In the genomic region with DNA sequence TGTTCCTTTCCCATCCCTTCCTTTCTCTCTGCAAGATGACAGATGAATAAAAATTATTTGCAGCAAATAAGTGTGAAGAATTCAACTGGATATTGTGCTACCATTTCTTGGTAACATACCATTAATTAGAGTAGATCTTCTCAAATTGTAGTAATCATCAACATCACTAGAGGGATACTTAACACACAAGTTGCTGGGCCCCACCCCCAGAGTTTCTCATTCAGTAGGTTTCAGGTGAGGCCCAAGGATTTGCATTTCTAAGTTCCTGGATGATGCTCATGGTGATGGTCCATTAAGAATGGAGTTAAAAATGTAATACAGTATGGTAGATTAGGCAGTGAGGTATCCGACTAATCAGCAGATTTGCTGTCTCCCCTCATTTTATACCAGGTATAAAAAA, we compare ENCODE assay signal across 13 cellular contexts.
DNase-seq lines count a peak whose midpoint lies in the region; ATAC-seq and TF ChIP-seq lines count a peak whose summit lies in the region.
"Had no signal": no experiment of that assay in that cellular context is flagged by ENCODE, and none has a peak within 500 bp of the region (broad histone marks: within the 10 kb centered on the region; RNA-seq: fewer than 3 reads in every experiment).

No MANE protein-coding gene starts in this region.

- H3K36me3 ChIP-seq in tibial artery (no peaks in the 10 kb centered on the region), neuronal stem cell (replicated peaks in 1 of 2; ENCODE audit: control insufficient read depth in 2 of 2, insufficient read depth in 2 of 2, low read length in 2 of 2) (no peaks in the 10 kb centered on the region)
- H3K36me3 ChIP-seq: right lobe of liver, transverse colon had no signal

- H3K9ac ChIP-seq in neuronal stem cell (ENCODE audit: low read depth, low read length, poor library complexity): no peak overlapping the region

- no peak overlapping the region for H2BK15ac ChIP-seq in neuronal stem cell (ENCODE audit: low read length)

- H4K91ac ChIP-seq in neuronal stem cell (ENCODE audit: low read depth, low read length, poor library complexity): no peak overlapping the region

- peak; percentile 64 for ATAC-seq in GM18517 (IDR thresholded peaks at IDR 0.05; ENCODE audit: unreplicated experiment)
- peak; percentile 83 for ATAC-seq in GM21619 (IDR thresholded peaks at IDR 0.05; ENCODE audit: unreplicated experiment)
- peak; percentile 90 for ATAC-seq in HG03159 (IDR thresholded peaks at IDR 0.05; ENCODE audit: unreplicated experiment)
- peak; percentile 91 for ATAC-seq in WTC11
- ATAC-seq in GM19397 (IDR thresholded peaks at IDR 0.05; ENCODE audit: unreplicated experiment): no peak
- ATAC-seq: right lobe of liver had no signal

- H2AFZ ChIP-seq in neuronal stem cell (ENCODE audit: low read length): no peak overlapping the region

- peaks cover 8% of the 10 kb centered on the region for H3K4me1 Mint-ChIP-seq in WTC11
- H3K4me1 Mint-ChIP-seq: activated CD4-positive, alpha-beta memory T cell treated with anti-CD3 and anti-CD28 coated beads, Interleukin-2, amount 10 ng/mL, durations not matched to agents 7 days and 5 days had no signal

- H3K23ac ChIP-seq in neuronal stem cell (ENCODE audit: low read depth, low read length, poor library complexity): no peak overlapping the region

- no peak overlapping the region for H3K4me2 ChIP-seq in neuronal stem cell (ENCODE audit: insufficient read depth, low read length, poor library complexity, severe bottlenecking)

- H3K4ac ChIP-seq in neuronal stem cell (ENCODE audit: low read length): no peak overlapping the region

- no peak overlapping the region for H3K18ac ChIP-seq in neuronal stem cell (ENCODE audit: low read length)

- no peak for TF ChIP-seq CTCF in WTC11 (IDR thresholded peaks at IDR 0.05)
- no peak for TF ChIP-seq CTCF in tibial artery (IDR thresholded peaks at IDR 0.05)

- no peaks in the 10 kb centered on the region for H3K27me3 Mint-ChIP-seq in WTC11 (ENCODE audit: low read depth)
- H3K27me3 Mint-ChIP-seq: activated CD4-positive, alpha-beta memory T cell treated with anti-CD3 and anti-CD28 coated beads, Interleukin-2, amount 10 ng/mL, durations not matched to agents 7 days and 5 days had no signal

- H3K27me3 ChIP-seq in tibial artery (no peaks in the 10 kb centered on the region), neuronal stem cell (ENCODE audit: control insufficient read depth in 3 of 3, insufficient read depth in 3 of 3, low read depth in 1 of 3, low read length in 3 of 3) (no peaks in the 10 kb centered on the region)
- H3K27me3 ChIP-seq: right lobe of liver, transverse colon had no signal

- H3K4me3 Mint-ChIP-seq in WTC11: no peak overlapping the region
- H3K4me3 Mint-ChIP-seq: activated CD4-positive, alpha-beta memory T cell treated with anti-CD3 and anti-CD28 coated beads, Interleukin-2, amount 10 ng/mL, durations not matched to agents 7 days and 5 days had no signal

- H3K14ac ChIP-seq in neuronal stem cell (ENCODE audit: low read length): no peak overlapping the region

- intact Hi-C loops in tibial artery (cut with DNase I; ENCODE audit: low total_unique reads): no loop called here

- no peak overlapping the region for H4K8ac ChIP-seq in neuronal stem cell (ENCODE audit: low read depth, low read length)

- no peak overlapping the region for H3K4me3 ChIP-seq in tibial artery
- H3K4me3 ChIP-seq in neuronal stem cell (ENCODE audit: low read length in 2 of 2): no peak overlapping the region
- H3K4me3 ChIP-seq: right lobe of liver, transverse colon had no signal

- H3K9me3 ChIP-seq in tibial artery (no peaks in the 10 kb centered on the region), neuronal stem cell (replicated peaks in 1 of 2; ENCODE audit: control insufficient read depth in 2 of 2, insufficient read depth in 1 of 2, low read depth in 1 of 2, low read length in 2 of 2) (no peaks in the 10 kb centered on the region)
- H3K9me3 ChIP-seq: right lobe of liver, transverse colon had no signal

- no peaks in the 10 kb centered on the region for H3K9me3 Mint-ChIP-seq in WTC11

- H2BK12ac ChIP-seq in neuronal stem cell (ENCODE audit: low read length): no peak overlapping the region

- WGBS in neuronal stem cell (ENCODE audit: extremely low coverage in 2 of 2, insufficient read length in 2 of 2, insufficient replicate concordance in 1 of 2), 2 donors: no CpG with 5 or more reads among the region's 1 CpG

- H2BK120ac ChIP-seq in neuronal stem cell (ENCODE audit: low read depth, low read length): no peak overlapping the region

- peak overlapping the region; percentile 90; the same call in 1 of the 2 replicates for H3K27ac Mint-ChIP-seq in WTC11
- H3K27ac Mint-ChIP-seq: activated CD4-positive, alpha-beta memory T cell treated with anti-CD3 and anti-CD28 coated beads, Interleukin-2, amount 10 ng/mL, durations not matched to agents 7 days and 5 days had no signal

- no peaks in the 10 kb centered on the region for H3K79me1 ChIP-seq in neuronal stem cell (ENCODE audit: low read depth, low read length)

- no peaks in the 10 kb centered on the region for H3K36me3 Mint-ChIP-seq in WTC11

- POLR2A ChIA-PET in WTC11 (lab: Charles Lee): no interaction called here

- peak; percentile 35 for DNase-seq in WTC11 (ENCODE audit: low spot score)
- no peak for DNase-seq in tibial artery
- DNase-seq in pons (ENCODE audit: low spot score): no peak
- DNase-seq in neuronal stem cell (ENCODE audit: low spot score): no peak
- DNase-seq: activated CD4-positive, alpha-beta memory T cell treated with anti-CD3 and anti-CD28 coated beads, Interleukin-2, amount 10 ng/mL, durations not matched to agents 7 days and 5 days; activated naive CD4-positive, alpha-beta T cell treated with anti-CD3 and anti-CD28 coated beads, Interleukin-2, amount 50 U/mL, for 16 hours; NCI-H187 treated with DMSO at 0.1 percent for 48 hours; right lobe of liver; transverse colon had no signal

- CTCF ChIA-PET in WTC11 (lab: Charles Lee): no interaction called here

- H2AK5ac ChIP-seq in neuronal stem cell (ENCODE audit: low read depth, low read length): no peak overlapping the region

- H2BK5ac ChIP-seq in neuronal stem cell (ENCODE audit: low read length): no peak overlapping the region

- H3K4me1 ChIP-seq in tibial artery (no peaks in the 10 kb centered on the region), neuronal stem cell (ENCODE audit: control insufficient read depth in 2 of 2, insufficient read depth in 1 of 2, low read depth in 1 of 2, low read length in 2 of 2) (peaks cover 0 to 7% of the 10 kb centered on the region in 2 donors)
- H3K4me1 ChIP-seq: right lobe of liver, transverse colon had no signal

- H3K27ac ChIP-seq in tibial artery (no peak overlapping the region), neuronal stem cell (replicated peaks; ENCODE audit: low read length) (no peak overlapping the region)
- H3K27ac ChIP-seq: right lobe of liver, transverse colon had no signal

TF ChIP-seq in WTC11, 78 proteins besides CTCF, POLR2A, EP300 and RAD21 (continues in another document):
- no peak for TF ChIP-seq OVOL2 (CRISPR knock-in tag; IDR thresholded peaks at IDR 0.05; ENCODE audit: borderline replicate concordance)
- TF ChIP-seq ZBTB21 (CRISPR knock-in tag; IDR thresholded peaks at IDR 0.05; ENCODE audit: borderline replicate concordance): no peak
- TF ChIP-seq ZNF121 (CRISPR knock-in tag; IDR thresholded peaks at IDR 0.05): no peak
- no peak for TF ChIP-seq ZNF396 (CRISPR knock-in tag; IDR thresholded peaks at IDR 0.05; ENCODE audit: borderline replicate concordance)
- TF ChIP-seq CBFB (CRISPR knock-in tag; IDR thresholded peaks at IDR 0.05; ENCODE audit: low read depth): no peak
- no peak for TF ChIP-seq TP53 (CRISPR knock-in tag; IDR thresholded peaks at IDR 0.05)
- TF ChIP-seq, protein P1, sequence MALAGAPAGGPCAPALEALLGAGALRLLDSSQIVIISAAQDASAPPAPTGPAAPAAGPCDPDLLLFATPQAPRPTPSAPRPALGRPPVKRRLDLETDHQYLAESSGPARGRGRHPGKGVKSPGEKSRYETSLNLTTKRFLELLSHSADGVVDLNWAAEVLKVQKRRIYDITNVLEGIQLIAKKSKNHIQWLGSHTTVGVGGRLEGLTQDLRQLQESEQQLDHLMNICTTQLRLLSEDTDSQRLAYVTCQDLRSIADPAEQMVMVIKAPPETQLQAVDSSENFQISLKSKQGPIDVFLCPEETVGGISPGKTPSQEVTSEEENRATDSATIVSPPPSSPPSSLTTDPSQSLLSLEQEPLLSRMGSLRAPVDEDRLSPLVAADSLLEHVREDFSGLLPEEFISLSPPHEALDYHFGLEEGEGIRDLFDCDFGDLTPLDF (CRISPR knock-in tag; IDR thresholded peaks at IDR 0.05): no peak
- no peak for TF ChIP-seq ZNF317 (CRISPR knock-in tag; IDR thresholded peaks at IDR 0.05; ENCODE audit: borderline replicate concordance, low read depth)
- TF ChIP-seq, protein P2, sequence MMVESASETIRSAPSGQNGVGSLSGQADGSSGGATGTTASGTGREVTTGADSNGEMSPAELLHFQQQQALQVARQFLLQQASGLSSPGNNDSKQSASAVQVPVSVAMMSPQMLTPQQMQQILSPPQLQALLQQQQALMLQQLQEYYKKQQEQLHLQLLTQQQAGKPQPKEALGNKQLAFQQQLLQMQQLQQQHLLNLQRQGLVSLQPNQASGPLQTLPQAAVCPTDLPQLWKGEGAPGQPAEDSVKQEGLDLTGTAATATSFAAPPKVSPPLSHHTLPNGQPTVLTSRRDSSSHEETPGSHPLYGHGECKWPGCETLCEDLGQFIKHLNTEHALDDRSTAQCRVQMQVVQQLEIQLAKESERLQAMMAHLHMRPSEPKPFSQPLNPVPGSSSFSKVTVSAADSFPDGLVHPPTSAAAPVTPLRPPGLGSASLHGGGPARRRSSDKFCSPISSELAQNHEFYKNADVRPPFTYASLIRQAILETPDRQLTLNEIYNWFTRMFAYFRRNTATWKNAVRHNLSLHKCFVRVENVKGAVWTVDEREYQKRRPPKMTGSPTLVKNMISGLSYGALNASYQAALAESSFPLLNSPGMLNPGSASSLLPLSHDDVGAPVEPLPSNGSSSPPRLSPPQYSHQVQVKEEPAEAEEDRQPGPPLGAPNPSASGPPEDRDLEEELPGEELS (CRISPR knock-in tag; IDR thresholded peaks at IDR 0.05): no peak
- TF ChIP-seq RORB (CRISPR knock-in tag; IDR thresholded peaks at IDR 0.05): no peak
- no peak for TF ChIP-seq SMAD4 (CRISPR knock-in tag; IDR thresholded peaks at IDR 0.05)
